19 cellular contexts compared by ENCODE assay signal in the genomic region with DNA sequence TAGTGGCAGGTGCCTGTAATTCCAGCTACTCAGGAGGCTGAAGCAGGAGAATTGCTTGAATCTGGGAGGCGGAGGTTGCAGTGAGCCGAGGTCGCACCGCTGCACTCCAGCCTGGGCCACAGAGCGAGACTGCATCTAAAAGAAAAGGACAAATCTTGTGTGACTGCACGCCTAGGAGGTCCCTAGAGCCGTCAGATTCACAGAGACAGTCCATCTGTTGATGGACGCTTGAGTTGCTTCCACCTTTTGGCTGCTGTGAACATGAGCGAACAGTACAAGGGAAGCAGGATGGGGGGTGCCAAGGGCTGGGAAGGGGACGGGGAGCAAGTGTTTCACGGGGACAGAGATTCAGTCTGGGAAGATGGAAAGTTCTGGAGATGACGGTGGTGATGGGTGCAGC.
DNase-seq lines count a peak whose midpoint lies in the region; ATAC-seq and TF ChIP-seq lines count a peak whose summit lies in the region.
"Had no signal": no experiment of that assay in that cellular context is flagged by ENCODE, and none has a peak within 500 bp of the region (broad histone marks: within the 10 kb centered on the region; RNA-seq: fewer than 3 reads in every experiment).

No MANE protein-coding gene starts in this region.

- no peak for TF ChIP-seq CTCF in GM13976 (IDR thresholded peaks at IDR 0.05; ENCODE audit: borderline replicate concordance, control extremely low read depth, extremely low read depth, insufficient read depth, missing control alignments)

- no peak for ATAC-seq in naive thymus-derived CD8-positive, alpha-beta T cell

- DNase-seq in CD4-positive, alpha-beta memory T cell = no peak
- DNase-seq in GM13976 (ENCODE audit: low spot score) (peak; percentile 27), GM03348 (ENCODE audit: low spot score) (no peak), glomerular visceral epithelial cell (ENCODE audit: extremely low spot score) (no peak), NCI-H226 (no peak), COLO829 (ENCODE audit: low spot score) (no peak)
- DNase-seq in naive thymus-derived CD8-positive, alpha-beta T cell = no peak
- DNase-seq: activated CD8-positive, alpha-beta memory T cell treated with anti-CD3 and anti-CD28 coated beads, Interleukin-2, amount 50 U/mL, for 4 hours; activated naive CD4-positive, alpha-beta T cell treated with anti-CD3 and anti-CD28 coated beads, Interleukin-2, amount 50 U/mL, for 16 hours; effector CD8-positive, alpha-beta T cell; NCI-H2081; NCI-H82; stimulated activated CD4-positive, alpha-beta T cell treated with anti-CD3 and anti-CD28 coated beads, Interleukin-1b, Interleukin-23, amount 100 ng/mL, for 48 hours had no signal

- H3K4me3 Mint-ChIP-seq in CD4-positive, alpha-beta memory T cell = peak overlapping the region in 2 of 8 donors; percentile 20 to 22
- no peak overlapping the region for H3K4me3 Mint-ChIP-seq in activated naive CD8-positive, alpha-beta T cell
- H3K4me3 Mint-ChIP-seq in naive thymus-derived CD8-positive, alpha-beta T cell = peak overlapping the region in 2 of 10 donors; percentile 35 to 60
- H3K4me3 Mint-ChIP-seq: H9; neural crest cell; T-helper 1 cell treated with Interleukin-12 subunit alpha and Interleukin-12 subunit beta and Interleukin-4 antibody, amounts not matched to agents 30 μg/mL and 1 μg/mL, for 36 hours had no signal

- H3K27ac Mint-ChIP-seq in CD4-positive, alpha-beta memory T cell = peak overlapping the region in 4 of 7 donors; percentile 7 to 54 (median 30)
- H3K27ac Mint-ChIP-seq in activated naive CD8-positive, alpha-beta T cell = peak overlapping the region; percentile 54
- H3K27ac Mint-ChIP-seq in naive thymus-derived CD8-positive, alpha-beta T cell = peak overlapping the region in 9 of 10 donors; percentile 49 to 88 (median 77)
- H3K27ac Mint-ChIP-seq: H9; T-helper 1 cell treated with Interleukin-12 subunit alpha and Interleukin-12 subunit beta and Interleukin-4 antibody, amounts not matched to agents 30 μg/mL and 1 μg/mL, for 36 hours had no signal

- H3K4me1 Mint-ChIP-seq in CD4-positive, alpha-beta memory T cell = peaks cover 25 to 58% (median 41%) of the 10 kb centered on the region in 4 donors
- peaks cover 57% of the 10 kb centered on the region for H3K4me1 Mint-ChIP-seq in activated naive CD8-positive, alpha-beta T cell (ENCODE audit: low read depth)
- peaks cover 18 to 85% (median 59%) of the 10 kb centered on the region in 4 donors for H3K4me1 Mint-ChIP-seq in naive thymus-derived CD8-positive, alpha-beta T cell

- H3K27me3 Mint-ChIP-seq in CD4-positive, alpha-beta memory T cell = no peaks in the 10 kb centered on the region
- H3K27me3 Mint-ChIP-seq in activated naive CD8-positive, alpha-beta T cell = no peaks in the 10 kb centered on the region
- H3K27me3 Mint-ChIP-seq in naive thymus-derived CD8-positive, alpha-beta T cell = no peaks in the 10 kb centered on the region

- intact Hi-C loops in CD4-positive, alpha-beta memory T cell (cut with micrococcal nuclease) = no loop called here

- POLR2A ChIA-PET in CD4-positive, alpha-beta memory T cell (lab: Charles Lee; ENCODE audit: partially characterized antibody) = interaction anchor here (8.4 kb wide), 1 partner anchor 146 kb away, joined by 231 read pairs; a partner anchor contains a TSS
- POLR2A ChIA-PET in naive thymus-derived CD8-positive, alpha-beta T cell (lab: Charles Lee) = interaction anchor here (0.6 to 6.4 kb wide), 4 partner anchors 10 to 715 kb away, joined by 3 to 90 read pairs (median 3); no protein-coding TSS in a partner anchor

- no peaks in the 10 kb centered on the region for H3K27me3 ChIP-seq in CD4-positive, alpha-beta memory T cell (ENCODE audit: insufficient read depth, low read length)
- H3K27me3 ChIP-seq: breast epithelium had no signal

- peaks cover 37% of the 10 kb centered on the region for H3K4me1 ChIP-seq in CD4-positive, alpha-beta memory T cell (ENCODE audit: insufficient read depth, low read length)

- no peaks in the 10 kb centered on the region for H3K36me3 ChIP-seq in CD4-positive, alpha-beta memory T cell (ENCODE audit: insufficient read depth, low read length)
- H3K36me3 ChIP-seq: breast epithelium, thoracic aorta had no signal

- H3K4me3 ChIP-seq in CD4-positive, alpha-beta memory T cell (ENCODE audit: low read length in 2 of 2) = no peak overlapping the region
- H3K4me3 ChIP-seq: breast epithelium, thoracic aorta had no signal

- no peaks in the 10 kb centered on the region for H3K9me3 Mint-ChIP-seq in CD4-positive, alpha-beta memory T cell
- no peaks in the 10 kb centered on the region for H3K9me3 Mint-ChIP-seq in activated naive CD8-positive, alpha-beta T cell (ENCODE audit: low read depth)
- peaks cover 0 to 5% (median 0%) of the 10 kb centered on the region in 9 donors for H3K9me3 Mint-ChIP-seq in naive thymus-derived CD8-positive, alpha-beta T cell
- H3K9me3 Mint-ChIP-seq: neural crest cell had no signal

- CTCF ChIA-PET in CD4-positive, alpha-beta memory T cell (lab: Charles Lee; ENCODE audit: partially characterized antibody) = interaction anchor here (0.7 kb wide), 1 partner anchor 41 kb away, joined by 3 read pairs; no protein-coding TSS in a partner anchor

- no peaks in the 10 kb centered on the region for H3K36me3 Mint-ChIP-seq in CD4-positive, alpha-beta memory T cell
- no peaks in the 10 kb centered on the region for H3K36me3 Mint-ChIP-seq in activated naive CD8-positive, alpha-beta T cell
- H3K36me3 Mint-ChIP-seq in naive thymus-derived CD8-positive, alpha-beta T cell = no peaks in the 10 kb centered on the region

- in situ Hi-C loops in GM13976 (cut with MboI; ENCODE audit: low sequenced_read_pairs, unreplicated experiment) = loop anchor here (25.0 kb wide), 1 partner anchor 461 kb away; a partner anchor contains a TSS

- H3K27ac ChIP-seq in CD4-positive, alpha-beta memory T cell (ENCODE audit: low read depth, low read length) = no peak overlapping the region

- H3K9me3 ChIP-seq in CD4-positive, alpha-beta memory T cell (ENCODE audit: control insufficient read depth in 1 of 2, low read length in 2 of 2) = no peaks in the 10 kb centered on the region
- H3K9me3 ChIP-seq: breast epithelium, thoracic aorta had no signal
